Comparison of ENCODE assay signal across 19 cellular contexts in genomic region chr14:92926180-92926845, GRCh38. TPM values are rescaled to one million over a fixed set of nuclear protein-coding genes. Genes with fewer than 3 reads are reported as not detected.
A peak's percentile ranks its signal among the peaks of the same experiment; 100 is the strongest.
DNase-seq lines count a peak whose midpoint lies in the region; ATAC-seq and TF ChIP-seq lines count a peak whose summit lies in the region.
"Had no signal": no experiment of that assay in that cellular context is flagged by ENCODE, and none has a peak within 500 bp of the region (broad histone marks: within the 10 kb centered on the region; RNA-seq: fewer than 3 reads in every experiment).

No MANE protein-coding gene starts in this region.

- POLR2A ChIA-PET in activated CD4-positive, alpha-beta T cell treated with anti-CD3 and anti-CD28 coated beads for 36 hours (lab: Charles Lee) = no interaction called here

- TF ChIP-seq CTCF in mammary epithelial cell (conservative IDR thresholded peaks at IDR 0.05 in 1 of 2, IDR thresholded peaks at IDR 0.05 in 1 of 2; ENCODE audit: extremely low read depth in 1 of 2, insufficient read depth in 1 of 2, low read depth in 1 of 2, low read length in 2 of 2) (no peak), glutamatergic neuron (IDR thresholded peaks at IDR 0.05; ENCODE audit: partially characterized antibody, unreplicated experiment) (no peak)

- 0 out of 2 replicates have a peak, but pooled peaks cover 2% of the 10 kb centered on the region for H3F3A ChIP-seq in GM23248 (ENCODE audit: insufficient read depth)

- H3K4me3 ChIP-seq in mammary epithelial cell (replicated peaks in 1 of 3; ENCODE audit: insufficient read depth in 1 of 3, low read depth in 2 of 3, low read length in 3 of 3) (no peak overlapping the region), GM23248 (no peak overlapping the region)
- H3K4me3 ChIP-seq: HAP-1, SJSA1 had no signal

- whole genome bisulfite sequencing in mammary epithelial cell (ENCODE audit: low coverage, missing lambda C conversion rate) = 10% methylated on average over 5 of the region's 5 CpGs
- WGBS in GM23248 (ENCODE audit: low coverage in 1 of 2, low lambda C conversion rate in 2 of 2, missing lambda C conversion rate in 2 of 2), 2 experiments = 34 to 37% methylated on average over 5 of the region's 5 CpGs

- H3K36me3 ChIP-seq in mammary epithelial cell (ENCODE audit: insufficient read depth, low read length) = no peaks in the 10 kb centered on the region
- no peaks in the 10 kb centered on the region for H3K36me3 ChIP-seq in GM23248 (ENCODE audit: low read depth)
- H3K36me3 ChIP-seq: HAP-1, SJSA1 had no signal

- peaks cover 11% of the 10 kb centered on the region for H3K9me3 Mint-ChIP-seq in glutamatergic neuron (ENCODE audit: unreplicated experiment)
- no peaks in the 10 kb centered on the region for H3K9me3 Mint-ChIP-seq in activated CD4-positive, alpha-beta T cell treated with anti-CD3 and anti-CD28 coated beads for 36 hours (ENCODE audit: low read depth)

- CTCF ChIA-PET in mammary epithelial cell (lab: Charles Lee; ENCODE audit: low non-redundant PET) = no interaction called here
- CTCF ChIA-PET in activated CD4-positive, alpha-beta T cell treated with anti-CD3 and anti-CD28 coated beads for 36 hours (lab: Charles Lee) = no interaction called here

- H3K4me1 ChIP-seq in mammary epithelial cell (ENCODE audit: insufficient read depth, low read length) (peaks cover 40% of the 10 kb centered on the region), GM23248 (ENCODE audit: insufficient read depth) (peaks cover 6% of the 10 kb centered on the region)
- H3K4me1 ChIP-seq: HAP-1 had no signal

- no peaks in the 10 kb centered on the region for H3K9me3 ChIP-seq in mammary epithelial cell (replicated peaks; ENCODE audit: insufficient read depth, low read length)
- no peaks in the 10 kb centered on the region for H3K9me3 ChIP-seq in GM23248 (ENCODE audit: low read depth)
- H3K9me3 ChIP-seq: HAP-1, SJSA1 had no signal

- dilution Hi-C loops in mammary epithelial cell (cut with HindIII; ENCODE audit: low sequenced_read_pairs) = no loop called here

- BruUV-seq in mammary epithelial cell (replicated peaks; lab: Mats Ljungman, UMichigan) = no TSS peak

- no peaks in the 10 kb centered on the region for H3K9me2 ChIP-seq in GM23248 (ENCODE audit: insufficient read depth)

- peak overlapping the region; percentile 56 for H3K4me2 ChIP-seq in mammary epithelial cell (ENCODE audit: insufficient read depth, low read depth, low read length)
- H3K4me2 ChIP-seq in GM23248 (ENCODE audit: unreplicated experiment) = no peak overlapping the region

- peak; percentile 35 for DNase-seq in ELF-1 (ENCODE audit: low read depth, low spot score)
- peak; percentile 94 for DNase-seq in HPDE6-E6E7 (ENCODE audit: extremely low spot score)
- peak; percentile 94 for DNase-seq in mammary epithelial cell
- no peak for DNase-seq in glutamatergic neuron
- DNase-seq in activated CD4-positive, alpha-beta T cell treated with anti-CD3 and anti-CD28 coated beads for 36 hours = no peak
- DNase-seq in GM23248 = no peak
- DNase-seq: C1 segment of cervical spinal cord, Kasumi-1, MM.1S, NCI-H1092, NCI-H146, NCI-H2081, NCI-H510A treated with DMSO at 0.1 percent for 48 hours, NCI-H774, PC-3 had no signal

- intact Hi-C loops in mammary epithelial cell (cut with micrococcal nuclease) = loop anchor here (5.0 kb wide), 1 partner anchor 44 kb away; no protein-coding TSS in a partner anchor
- intact Hi-C loops in activated CD4-positive, alpha-beta T cell treated with anti-CD3 and anti-CD28 coated beads for 36 hours (cut with DNase I, micrococcal nuclease) = no loop called here

- H3K27ac Mint-ChIP-seq in glutamatergic neuron (ENCODE audit: unreplicated experiment) = no peak overlapping the region
- H3K27ac Mint-ChIP-seq in activated CD4-positive, alpha-beta T cell treated with anti-CD3 and anti-CD28 coated beads for 36 hours = no peak overlapping the region

- H3K9ac ChIP-seq in mammary epithelial cell (ENCODE audit: insufficient read depth, low read length) (no peak overlapping the region), GM23248 (no peak overlapping the region)

- no peaks in the 10 kb centered on the region for H3K36me3 Mint-ChIP-seq in glutamatergic neuron (ENCODE audit: unreplicated experiment)
- no peaks in the 10 kb centered on the region for H3K36me3 Mint-ChIP-seq in activated CD4-positive, alpha-beta T cell treated with anti-CD3 and anti-CD28 coated beads for 36 hours (ENCODE audit: low read depth)

- H3K27me3 Mint-ChIP-seq in glutamatergic neuron (ENCODE audit: unreplicated experiment) = peaks cover 19% of the 10 kb centered on the region
- H3K27me3 Mint-ChIP-seq in activated CD4-positive, alpha-beta T cell treated with anti-CD3 and anti-CD28 coated beads for 36 hours = peaks cover 17% of the 10 kb centered on the region

- H3K27ac ChIP-seq in mammary epithelial cell (ENCODE audit: insufficient read depth, low read depth, low read length) (peak overlapping the region; percentile 26), GM23248 (no peak overlapping the region)
- H3K27ac ChIP-seq: SJSA1 had no signal

- peaks cover 14% of the 10 kb centered on the region for H3K4me1 Mint-ChIP-seq in glutamatergic neuron (ENCODE audit: low read depth, unreplicated experiment)
- H3K4me1 Mint-ChIP-seq in activated CD4-positive, alpha-beta T cell treated with anti-CD3 and anti-CD28 coated beads for 36 hours = peaks cover 3% of the 10 kb centered on the region

- ATAC-seq in HG02970 (IDR thresholded peaks at IDR 0.05; ENCODE audit: low FRiP score, unreplicated experiment) = no peak
- ATAC-seq in activated CD4-positive, alpha-beta T cell treated with anti-CD3 and anti-CD28 coated beads for 36 hours = no peak
- ATAC-seq in GM18873 (IDR thresholded peaks at IDR 0.05; ENCODE audit: low FRiP score, unreplicated experiment) = no peak

- H2AFZ ChIP-seq in mammary epithelial cell (ENCODE audit: low read depth, low read length) = no peak overlapping the region
- H2AFZ ChIP-seq in GM23248 = no peak overlapping the region

- H3K4me3 Mint-ChIP-seq in glutamatergic neuron (ENCODE audit: unreplicated experiment) = peak overlapping the region; percentile 84
- H3K4me3 Mint-ChIP-seq in activated CD4-positive, alpha-beta T cell treated with anti-CD3 and anti-CD28 coated beads for 36 hours = no peak overlapping the region

- in situ Hi-C loops in mammary epithelial cell (cut with MboI; ENCODE audit: low sequenced_read_pairs in 2 of 2) = no loop called here
- in situ Hi-C loops in GM23248 (cut with MboI) = no loop called here

- H3K79me2 ChIP-seq in mammary epithelial cell (ENCODE audit: insufficient read depth, low read length) (no peaks in the 10 kb centered on the region), GM23248 (ENCODE audit: insufficient read depth) (no peaks in the 10 kb centered on the region)

- no peaks in the 10 kb centered on the region for H4K20me1 ChIP-seq in mammary epithelial cell (ENCODE audit: insufficient read depth, low read length)
- H4K20me1 ChIP-seq in GM23248 (ENCODE audit: insufficient read depth) = no peaks in the 10 kb centered on the region

- H3K27me3 ChIP-seq in mammary epithelial cell (ENCODE audit: insufficient read depth, low read length) (no peaks in the 10 kb centered on the region), GM23248 (replicated peaks; ENCODE audit: insufficient read depth) (peaks cover 29% of the 10 kb centered on the region)

RNA-seq across cellular contexts. Expression of gene CHGA, which starts 3.4 kb away (rescaled TPM):
- total RNA-seq in mammary epithelial cell = under 1 TPM; 0.33 to 0.52 TPM
- polyA plus RNA-seq in mammary epithelial cell = not detected
- polyA minus RNA-seq in mammary epithelial cell = not detected
- total RNA-seq in glutamatergic neuron (ENCODE audit: unreplicated experiment) = 663 TPM
- not detected for total RNA-seq in activated CD4-positive, alpha-beta T cell treated with anti-CD3 and anti-CD28 coated beads for 36 hours
- not detected in 2 replicates for total RNA-seq in GM23248 (2014; rRNA removed; shearing (Covaris generic))
- not detected in 2 replicates for polyA plus RNA-seq in GM23248 (2016; fragmentation: Nextera tagmentation; extraction: Ambion mirVana)
- total RNA-seq: PC-3, SJSA1 had no signal

Comparison
In these comparisons a context has a peak if more than half of its experiments do, and no peak if none do; other contexts are left out.
1. DNase-seq: peak in ELF-1 (single experiment), HPDE6-E6E7 (single experiment) and mammary epithelial cell (single experiment); none in glutamatergic neuron (single experiment), activated CD4-positive, alpha-beta T cell treated with anti-CD3 and anti-CD28 coated beads for 36 hours (single experiment) and GM23248 (single experiment).
2. RNA of gene CHGA, which starts 3.4 kb away (total RNA-seq): 663 TPM in glutamatergic neuron (single experiment); 0.33 to 0.52 TPM in mammary epithelial cell, not detected in activated CD4-positive, alpha-beta T cell treated with anti-CD3 and anti-CD28 coated beads for 36 hours and not detected in GM23248; every median in the first group is over 100 times any median in the second.